Comparison of ENCODE assay signal across 22 cellular contexts in the genomic region with DNA sequence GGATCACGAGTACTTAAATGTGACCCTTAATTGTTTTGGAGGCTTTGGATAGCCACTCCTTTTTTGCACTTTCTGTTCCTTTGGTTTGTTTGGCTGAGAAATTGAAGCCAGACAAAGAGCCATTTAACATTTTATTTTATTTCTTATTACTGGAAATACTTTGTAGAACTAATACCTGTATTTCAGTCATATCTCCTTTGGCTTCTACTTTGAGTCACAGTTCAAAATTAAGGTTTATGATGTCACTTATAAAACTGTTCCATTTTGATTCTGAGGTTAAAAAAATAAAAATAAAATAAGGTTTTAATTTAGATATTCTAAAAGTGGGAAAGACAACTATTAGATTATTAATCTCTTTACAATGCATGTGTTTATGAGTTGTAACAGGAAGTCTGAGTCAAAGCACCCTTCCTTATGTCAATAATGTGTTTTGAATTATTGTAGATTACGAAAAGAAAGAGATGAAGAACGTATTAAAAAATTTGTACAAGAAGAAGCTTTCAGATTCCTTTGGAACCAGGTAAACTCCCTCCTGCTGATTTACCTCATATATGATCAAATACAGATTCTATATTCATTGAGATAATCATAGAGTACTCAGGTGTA. TPM values are rescaled to one million over a fixed set of nuclear protein-coding genes. Genes with fewer than 3 reads are reported as not detected.
DNase-seq lines count a peak whose midpoint lies in the region; ATAC-seq, FAIRE-seq and TF ChIP-seq lines count a peak whose summit lies in the region.
"Had no signal": no experiment of that assay in that cellular context is flagged by ENCODE, and none has a peak within 500 bp of the region (broad histone marks: within the 10 kb centered on the region; RNA-seq: fewer than 3 reads in every experiment).

No MANE protein-coding gene starts in this region.

- ATAC-seq in activated CD4-positive, CD25-positive, alpha-beta regulatory T cell treated with anti-CD3 and anti-CD28 coated beads, Interleukin-2, amount 50 U/mL, for 24 hours, result peak; percentile 55 to 58
- ATAC-seq in HG03045 (IDR thresholded peaks at IDR 0.05; ENCODE audit: unreplicated experiment) (no peak), HG03432 (IDR thresholded peaks at IDR 0.05; ENCODE audit: unreplicated experiment) (no peak)

- peak; percentile 50 for FAIRE-seq in astrocyte (lab: Jason Lieb, UNC)

- no peaks in the 10 kb centered on the region for H4K20me1 ChIP-seq in astrocyte (ENCODE audit: insufficient read depth, low read length)

- H3K4me3 ChIP-seq in astrocyte (ENCODE audit: insufficient read depth, low read depth, low read length) (no peak overlapping the region), epithelial cell of esophagus (ENCODE audit: low read length) (no peak overlapping the region)

- H3K79me2 ChIP-seq in astrocyte (ENCODE audit: insufficient read depth, low read length), result no peaks in the 10 kb centered on the region

- H3K36me3 Mint-ChIP-seq in astrocyte (ENCODE audit: low read depth, unreplicated experiment) (peaks cover 13% of the 10 kb centered on the region), type B pancreatic cell (peaks cover 36% of the 10 kb centered on the region)

- no peaks in the 10 kb centered on the region for H3K27me3 Mint-ChIP-seq in astrocyte (ENCODE audit: low read depth, unreplicated experiment)
- no peaks in the 10 kb centered on the region for H3K27me3 Mint-ChIP-seq in type B pancreatic cell
- H3K27me3 Mint-ChIP-seq: CD8-positive, alpha-beta memory T cell had no signal

- H3K4me2 ChIP-seq in astrocyte (ENCODE audit: low read length), result no peak overlapping the region
- H3K4me2 ChIP-seq: SK-N-SH had no signal

- H3K4me3 Mint-ChIP-seq in astrocyte (ENCODE audit: unreplicated experiment), result no peak overlapping the region
- H3K4me3 Mint-ChIP-seq in type B pancreatic cell, result no peak overlapping the region
- H3K4me3 Mint-ChIP-seq: CD8-positive, alpha-beta memory T cell had no signal

- DNase-seq in activated CD4-positive, CD25-positive, alpha-beta regulatory T cell (lab: John Stamatoyannopoulos, UW), result no peak
- DNase-seq in astrocyte (ENCODE audit: low read depth) (no peak), epithelial cell of esophagus (ENCODE audit: low read depth) (peak; percentile 45), type B pancreatic cell (ENCODE audit: extremely low spot score, unreplicated experiment) (no peak), DMS 273 treated with DMSO at 0.1 percent for 48 hours (lab: John Stamatoyannopoulos, UW) (no peak)
- DNase-seq: ACHN; C1 segment of cervical spinal cord; Calu3; CD8-positive, alpha-beta memory T cell; H7; Kasumi-1; NCI-H1694; NCI-H2081; NCI-H2171; NCI-H526; RPMI8226; SIG-M5; SK-N-SH had no signal

- no peak overlapping the region for H3K9ac ChIP-seq in astrocyte (ENCODE audit: low read length)
- H3K9ac ChIP-seq: SK-N-SH had no signal

- TF ChIP-seq CTCF in astrocyte (IDR thresholded peaks at IDR 0.05; ENCODE audit: insufficient read depth, low read depth, low read length), result no peak
- TF ChIP-seq CTCF in epithelial cell of esophagus (IDR thresholded peaks at IDR 0.05; ENCODE audit: insufficient read depth, low read depth, low read length, missing control alignments), result no peak
- TF ChIP-seq CTCF in type B pancreatic cell (conservative IDR thresholded peaks at IDR 0.05), result no peak

- H2AFZ ChIP-seq in astrocyte (ENCODE audit: low read depth, low read length), result no peak overlapping the region

- H3K27ac Mint-ChIP-seq in astrocyte (ENCODE audit: unreplicated experiment) (no peak overlapping the region), type B pancreatic cell (no peak overlapping the region)

- H3K9me3 Mint-ChIP-seq in astrocyte (ENCODE audit: unreplicated experiment) (peaks cover 2% of the 10 kb centered on the region), type B pancreatic cell (no peaks in the 10 kb centered on the region)
- H3K9me3 Mint-ChIP-seq: CD8-positive, alpha-beta memory T cell had no signal

- no peaks in the 10 kb centered on the region for H3K9me3 ChIP-seq in astrocyte (ENCODE audit: insufficient read depth, low read depth, low read length)
- H3K9me3 ChIP-seq: SK-N-SH had no signal

- H3K4me1 Mint-ChIP-seq in astrocyte (ENCODE audit: low read depth, unreplicated experiment) (no peaks in the 10 kb centered on the region), type B pancreatic cell (ENCODE audit: unreplicated experiment) (no peaks in the 10 kb centered on the region)

- H3K27ac ChIP-seq in astrocyte (ENCODE audit: low read depth, low read length), result no peak overlapping the region
- H3K27ac ChIP-seq: 22Rv1 had no signal

- H3K4me1 ChIP-seq in astrocyte (ENCODE audit: insufficient read depth, low read length), result no peaks in the 10 kb centered on the region

- H3K27me3 ChIP-seq in astrocyte (ENCODE audit: insufficient read depth, low read length), result no peaks in the 10 kb centered on the region

- peaks cover 27% of the 10 kb centered on the region for H3K36me3 ChIP-seq in astrocyte (ENCODE audit: insufficient read depth, low read length)

RNA-seq across cellular contexts. Expression of gene NXPE3, which starts 16.9 kb away (rescaled TPM):
- total RNA-seq in astrocyte (45.3 and 46.4 TPM in 2 replicates), type B pancreatic cell (ENCODE audit: low replicate concordance) (3.8 and 12.5 TPM in 2 replicates)

RNA-seq across cellular contexts. Expression of gene CEP97, which starts 37.7 kb away (rescaled TPM):
- total RNA-seq in astrocyte (10.1 and 11.5 TPM in 2 replicates), type B pancreatic cell (ENCODE audit: low replicate concordance) (11.3 and 24.2 TPM in 2 replicates)

Comparison
In these comparisons a context has a peak if more than half of its experiments do, and no peak if none do; other contexts are left out.
1. ATAC-seq: peak in activated CD4-positive, CD25-positive, alpha-beta regulatory T cell treated with anti-CD3 and anti-CD28 coated beads, Interleukin-2, amount 50 U/mL, for 24 hours (2 of 2); none in HG03045 (single experiment) and HG03432 (single experiment).